7 cellular contexts compared by ENCODE assay signal in the genomic region with DNA sequence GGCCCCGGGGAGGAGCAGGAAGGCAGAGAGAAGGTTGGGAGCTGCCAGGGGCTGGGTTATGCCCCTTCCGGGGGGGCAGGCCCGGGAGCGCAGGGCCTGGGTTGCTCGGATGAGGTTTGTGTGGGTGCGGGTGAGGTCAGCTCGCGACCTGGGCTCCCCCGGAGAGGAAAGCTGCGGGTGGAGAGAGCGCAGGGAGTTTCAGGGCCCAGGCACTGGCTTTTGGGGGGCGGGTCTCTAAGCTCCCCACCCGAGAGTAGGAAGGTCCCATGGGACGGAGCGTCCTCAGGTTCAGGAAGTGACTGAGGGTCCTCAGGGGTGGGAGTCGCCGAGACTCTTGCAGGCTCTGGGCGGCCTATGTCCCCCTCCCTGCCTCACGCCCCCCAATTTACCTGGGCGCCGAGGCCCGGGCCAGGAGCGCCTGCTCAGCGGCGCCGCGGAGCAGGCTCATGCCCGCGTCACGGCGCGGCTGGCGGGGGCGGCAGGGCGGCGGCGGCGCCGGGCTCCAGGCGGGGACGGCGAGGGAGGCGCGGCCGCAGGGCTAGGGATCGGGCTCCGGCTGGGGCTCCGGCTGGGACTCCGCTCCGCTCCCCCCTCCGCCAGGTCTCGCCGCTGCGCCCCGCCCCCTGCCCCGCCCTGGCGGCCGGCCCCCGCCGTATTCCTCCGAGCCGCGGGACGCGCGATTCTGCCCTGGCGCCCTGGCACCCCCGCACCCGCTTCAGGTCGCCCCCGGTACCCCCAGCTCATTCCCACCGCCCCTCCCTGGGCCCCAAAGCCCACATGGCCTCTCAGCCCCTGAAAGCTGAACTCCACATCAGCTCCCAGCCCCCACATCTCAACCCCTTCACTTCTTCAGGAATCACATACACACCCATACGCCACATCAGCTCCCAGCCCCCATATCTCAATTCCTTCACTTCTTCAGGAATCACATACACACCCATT. TPM values are rescaled to one million over a fixed set of nuclear protein-coding genes. Genes with fewer than 3 reads are reported as not detected.
DNase-seq lines count a peak whose midpoint lies in the region; ATAC-seq, FAIRE-seq and TF ChIP-seq lines count a peak whose summit lies in the region.

A gene (minus strand): TSS at position 578 of the 942 bp plus-strand sequence. CDS start 6,986 bp downstream, outside the sequence.

- H3K9me3 ChIP-seq in kidney (ENCODE audit: control insufficient read depth in 1 of 2, low read length in 2 of 2): no peaks in the 10 kb centered on the region

- TF ChIP-seq POLR2A in GM12892 (IDR thresholded peaks at IDR 0.05; ENCODE audit: low read depth, low read length): no peak

- H3K36me3 ChIP-seq in kidney (ENCODE audit: control insufficient read depth in 1 of 2, insufficient read depth in 2 of 2, low read length in 2 of 2): no peaks in the 10 kb centered on the region

- TF ChIP-seq CTCF in kidney (IDR thresholded peaks at IDR 0.05; ENCODE audit: borderline replicate concordance, extremely low read depth, insufficient read depth): no peak

- no peaks in the 10 kb centered on the region for H3K27me3 Mint-ChIP-seq in central memory CD8-positive, alpha-beta T cell

- peak within 1 kb of the TSS; percentile 78 to 86 for H3K9ac ChIP-seq in kidney (ENCODE audit: low read length in 2 of 2)

- intact Hi-C loops in kidney (cut with DNase I): no loop called here

- H3K27ac Mint-ChIP-seq in central memory CD8-positive, alpha-beta T cell (ENCODE audit: low read depth): peak within 1 kb of the TSS; percentile 93

- no peaks in the 10 kb centered on the region for H3K9me3 Mint-ChIP-seq in central memory CD8-positive, alpha-beta T cell

- peaks cover 11 to 19% of the 10 kb centered on the region in 2 donors for H3K4me1 ChIP-seq in kidney (ENCODE audit: control insufficient read depth in 1 of 2, insufficient read depth in 1 of 2, low read depth in 1 of 2, low read length in 2 of 2)

- peak within 1 kb of the TSS; percentile 68 to 83 for H3K4me3 ChIP-seq in kidney (ENCODE audit: low read length in 2 of 2)

- H3K4me1 Mint-ChIP-seq in central memory CD8-positive, alpha-beta T cell: peaks cover 24% of the 10 kb centered on the region

- peak within 1 kb of the TSS; percentile 65 to 75 for H3K27ac ChIP-seq in kidney (ENCODE audit: low read depth in 2 of 2, low read length in 2 of 2)

- FAIRE-seq in GM12892 (lab: Jason Lieb, UNC): peak; percentile 90
- no peak for FAIRE-seq in kidney (lab: Jason Lieb, UNC)

- DNase-seq in GM12892 (ENCODE audit: insufficient read length) (peak; percentile 97), NCI-H1105 treated with DMSO at 0.1 percent for 48 hours (lab: John Stamatoyannopoulos, UW) (peak; percentile 40), kidney (peak; percentile 93)
- DNase-seq in activated CD4-positive, CD25-positive, alpha-beta regulatory T cell treated with anti-CD3 and anti-CD28 coated beads, Interleukin-2, amount 50 U/mL, for 72 hours: peak; percentile 83
- peak; percentile 43 to 51 for DNase-seq in central memory CD8-positive, alpha-beta T cell (ENCODE audit: low spot score in 2 of 2)
- DNase-seq in stimulated activated CD4-positive, alpha-beta T cell treated with anti-CD3 and anti-CD28 coated beads, Interleukin-15, amount 100 ng/mL, for 24 hours: peak; percentile 91

- ATAC-seq in HG02588 (IDR thresholded peaks at IDR 0.05; ENCODE audit: unreplicated experiment): peak; percentile 76
- ATAC-seq in central memory CD8-positive, alpha-beta T cell (replicated peaks; ENCODE audit: extremely low read depth, poor library complexity, severe bottlenecking): peak; percentile 91

- H3K36me3 Mint-ChIP-seq in central memory CD8-positive, alpha-beta T cell (ENCODE audit: insufficient read depth): peaks cover 6% of the 10 kb centered on the region

- H3K4me3 Mint-ChIP-seq in central memory CD8-positive, alpha-beta T cell: peak within 1 kb of the TSS; percentile 92

RNA-seq across cellular contexts. Expression of the gene that starts here (rescaled TPM):
- polyA plus RNA-seq in GM12892 (2012; ENCODE audit: missing spikeins): 3.0 TPM
- total RNA-seq in kidney: 63.7 TPM
- 57.2 TPM for polyA plus RNA-seq in kidney (ENCODE audit: insufficient read depth, low read depth, low replicate concordance)

Comparison
In these comparisons a context has a peak if more than half of its experiments do, and no peak if none do; other contexts are left out.
1. Peak in every context shown above with its lines: DNase-seq, ATAC-seq, H3K4me3 ChIP-seq and H3K27ac ChIP-seq.
2. DNase-seq: peak in every context shown above with its lines; median percentile 97 in GM12892; 93 in kidney; 91 in stimulated activated CD4-positive, alpha-beta T cell treated with anti-CD3 and anti-CD28 coated beads, Interleukin-15, amount 100 ng/mL, for 24 hours; 83 in activated CD4-positive, CD25-positive, alpha-beta regulatory T cell treated with anti-CD3 and anti-CD28 coated beads, Interleukin-2, amount 50 U/mL, for 72 hours; 47 in central memory CD8-positive, alpha-beta T cell; 40 in NCI-H1105 treated with DMSO at 0.1 percent for 48 hours.